Comparison of ENCODE assay signal across 1 cellular context in genomic region chr6:29524982-29525639, GRCh38.
TF ChIP-seq lines count a peak whose summit lies in the region.

No MANE protein-coding gene starts in this region.

TF ChIP-seq in WTC11, 78 proteins besides CTCF, POLR2A, EP300 and RAD21 (continued from another document):
- no peak for TF ChIP-seq ZNF512 (CRISPR knock-in tag; IDR thresholded peaks at IDR 0.05; ENCODE audit: borderline replicate concordance)
- no peak for TF ChIP-seq ZNF317 (CRISPR knock-in tag; IDR thresholded peaks at IDR 0.05; ENCODE audit: borderline replicate concordance, low read depth)
- TF ChIP-seq EMX1 (CRISPR knock-in tag; IDR thresholded peaks at IDR 0.05), result no peak
- TF ChIP-seq JUN (CRISPR knock-in tag; IDR thresholded peaks at IDR 0.05), result no peak
- TF ChIP-seq NFATC4 (CRISPR knock-in tag; IDR thresholded peaks at IDR 0.05), result no peak
- no peak for TF ChIP-seq GRHL2 (CRISPR knock-in tag; IDR thresholded peaks at IDR 0.05; ENCODE audit: insufficient replicate concordance, severe bottlenecking)
- TF ChIP-seq ZNF219 (CRISPR knock-in tag; IDR thresholded peaks at IDR 0.05; ENCODE audit: borderline replicate concordance), result no peak
- TF ChIP-seq MAX (CRISPR knock-in tag; IDR thresholded peaks at IDR 0.05), result no peak
- TF ChIP-seq ELF4 (CRISPR knock-in tag; IDR thresholded peaks at IDR 0.05; ENCODE audit: low read depth), result no peak
- no peak for TF ChIP-seq ATF2 (CRISPR knock-in tag; IDR thresholded peaks at IDR 0.05; ENCODE audit: borderline replicate concordance, low read depth)
- no peak for TF ChIP-seq ZNF423 (CRISPR knock-in tag; IDR thresholded peaks at IDR 0.05)
- TF ChIP-seq JAZF1 (CRISPR knock-in tag; IDR thresholded peaks at IDR 0.05), result no peak
TF ChIP-seq in WTC11: peak in this region for 0.
